ENCODE assay signal across 30 cellular contexts in genomic region chr1:41710980-41711379, GRCh38.
"Had no signal": no experiment of that assay in that cellular context is flagged by ENCODE, and none has a peak within 500 bp of the region (broad histone marks: within the 10 kb centered on the region; RNA-seq: fewer than 3 reads in every experiment).

No MANE protein-coding gene starts in this region.

- H3K36me3 ChIP-seq: brain microvascular endothelial cell, Peyer's patch, SJSA1 had no signal

- H3K9me3 ChIP-seq: Peyer's patch, SJSA1 had no signal

- DNase-seq: activated CD4-positive, alpha-beta T cell treated with anti-CD3 and anti-CD28 coated beads for 36 hours; activated CD4-positive, alpha-beta T cell treated with anti-CD3 and anti-CD28 coated beads, Interleukin-2, amount 10 ng/mL, durations not matched to agents 7 days and 5 days; activated CD4-positive, alpha-beta T cell treated with anti-CD3 and anti-CD28 coated beads, Interleukin-2, amount 50 U/mL, for 48 hours; activated CD8-positive, alpha-beta T cell treated with anti-CD3 and anti-CD28 coated beads, Interleukin-2, amount 10 ng/mL, durations not matched to agents 7 days and 5 days; activated naive CD4-positive, alpha-beta T cell treated with anti-CD3 and anti-CD28 coated beads, Interleukin-2, amount 50 U/mL, for 16 hours; activated naive CD8-positive, alpha-beta T cell treated with anti-CD3 and anti-CD28 coated beads for 36 hours; activated T-cell treated with anti-CD3 and anti-CD28 coated beads, Interleukin-2, amount 50 U/mL, for 24 hours; amniotic stem cell; aorta; brain microvascular endothelial cell; central memory CD4-positive, alpha-beta T cell; Karpas-422; KBM-7; NCI-H1048; NCI-H1105 treated with DMSO at 0.1 percent for 48 hours; NCI-H1436; NCI-H1694; NCI-H1930; NCI-H2081 treated with DMSO at 0.1 percent for 48 hours; NCI-H345; NCI-H524 treated with DMSO at 0.1 percent for 48 hours; NCI-H748 treated with DMSO at 0.1 percent for 48 hours; NK-92 treated with Interleukin-12 subunit alpha and Interleukin-12 subunit beta, amount 100 ng/mL, for 24 hours; PC-3; Peyer's patch; RPMI8226; SHP77 treated with DMSO at 0.1 percent for 48 hours; T1000 had no signal

- H3K27me3 Mint-ChIP-seq: activated CD4-positive, alpha-beta T cell treated with anti-CD3 and anti-CD28 coated beads for 36 hours; activated CD4-positive, alpha-beta T cell treated with anti-CD3 and anti-CD28 coated beads, Interleukin-2, amount 10 ng/mL, durations not matched to agents 7 days and 5 days; activated naive CD8-positive, alpha-beta T cell treated with anti-CD3 and anti-CD28 coated beads for 36 hours; activated T-cell treated with anti-CD3 and anti-CD28 coated beads, Interleukin-2, amount 50 U/mL, for 24 hours had no signal

- H3K27me3 ChIP-seq: brain microvascular endothelial cell, Peyer's patch, SJSA1 had no signal

- H3K27ac Mint-ChIP-seq: activated CD4-positive, alpha-beta T cell treated with anti-CD3 and anti-CD28 coated beads for 36 hours; activated CD4-positive, alpha-beta T cell treated with anti-CD3 and anti-CD28 coated beads, Interleukin-2, amount 10 ng/mL, durations not matched to agents 7 days and 5 days; activated CD8-positive, alpha-beta T cell treated with anti-CD3 and anti-CD28 coated beads, Interleukin-2, amount 10 ng/mL, durations not matched to agents 7 days and 5 days; activated naive CD8-positive, alpha-beta T cell treated with anti-CD3 and anti-CD28 coated beads for 36 hours; activated T-cell treated with anti-CD3 and anti-CD28 coated beads, Interleukin-2, amount 50 U/mL, for 24 hours; activated T-helper 2 cell treated with anti-CD3 and anti-CD28 coated beads, Interferon-gamma antibody, Interleukin-2, Interleukin-4, amounts not matched to agents 10 μg/mL and 5 μg/mL and 100 μg/mL, durations not matched to agents 14 hours and 24 hours and 36 hours had no signal

- H3K27ac ChIP-seq: brain microvascular endothelial cell, Peyer's patch, SJSA1 had no signal

- H3K4me3 ChIP-seq: Peyer's patch, SJSA1 had no signal

- H3K36me3 Mint-ChIP-seq: activated naive CD8-positive, alpha-beta T cell treated with anti-CD3 and anti-CD28 coated beads for 36 hours had no signal

- H3K9me3 Mint-ChIP-seq: activated naive CD8-positive, alpha-beta T cell treated with anti-CD3 and anti-CD28 coated beads for 36 hours; activated T-cell treated with anti-CD3 and anti-CD28 coated beads, Interleukin-2, amount 50 U/mL, for 24 hours; activated T-helper 2 cell treated with anti-CD3 and anti-CD28 coated beads, Interferon-gamma antibody, Interleukin-2, Interleukin-4, amounts not matched to agents 10 μg/mL and 5 μg/mL and 100 μg/mL, durations not matched to agents 14 hours and 24 hours and 36 hours had no signal

- H3K4me1 ChIP-seq: Peyer's patch had no signal

- H3K4me3 Mint-ChIP-seq: activated CD4-positive, alpha-beta T cell treated with anti-CD3 and anti-CD28 coated beads for 36 hours; activated CD4-positive, alpha-beta T cell treated with anti-CD3 and anti-CD28 coated beads, Interleukin-2, amount 10 ng/mL, durations not matched to agents 7 days and 5 days; activated CD8-positive, alpha-beta T cell treated with anti-CD3 and anti-CD28 coated beads, Interleukin-2, amount 10 ng/mL, durations not matched to agents 7 days and 5 days; activated naive CD8-positive, alpha-beta T cell treated with anti-CD3 and anti-CD28 coated beads for 36 hours; activated T-cell treated with anti-CD3 and anti-CD28 coated beads, Interleukin-2, amount 50 U/mL, for 24 hours had no signal
